In the genomic region with DNA sequence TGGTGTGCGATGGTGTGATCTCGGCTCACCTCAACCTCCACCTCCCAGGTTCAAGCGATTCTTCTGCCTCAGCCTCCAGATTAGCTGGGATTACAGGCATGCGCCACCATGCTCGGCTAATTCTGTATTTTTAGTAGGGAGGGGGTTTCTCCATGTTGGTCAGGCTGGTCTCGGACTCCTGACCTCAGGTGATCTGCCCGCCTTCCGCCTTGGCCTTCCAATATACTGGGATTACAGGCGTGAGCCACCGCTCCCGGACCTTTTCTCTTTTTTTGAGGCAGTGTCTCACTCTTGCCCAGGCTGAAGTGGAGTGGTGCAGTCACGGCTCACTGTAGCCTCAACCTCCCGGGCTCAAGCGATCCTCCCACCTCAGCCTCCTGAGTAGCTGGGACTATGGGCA, we compare ENCODE assay signal across 12 cellular contexts. TPM values are rescaled to one million over a fixed set of nuclear protein-coding genes. Genes with fewer than 3 reads are reported as not detected.
DNase-seq lines count a peak whose midpoint lies in the region; ATAC-seq and TF ChIP-seq lines count a peak whose summit lies in the region.
"Not testable (repeated sequence)": the region's sequence is repeated elsewhere in the genome, so short reads cannot be mapped to it uniquely, and the experiment has no call there.
"Had no signal": no experiment of that assay in that cellular context is flagged by ENCODE, and none has a peak within 500 bp of the region (broad histone marks: within the 10 kb centered on the region; RNA-seq: fewer than 3 reads in every experiment).

No MANE protein-coding gene starts in this region.

- not testable (repeated sequence) for H3K4me3 ChIP-seq in adipocyte (ENCODE audit: low read length); right atrium auricular region

- H3K4me1 ChIP-seq in adipocyte (ENCODE audit: control insufficient read depth, insufficient read depth, low read length) (peaks cover 73% of the 10 kb centered on the region), right atrium auricular region (peaks cover 2 to 33% of the 10 kb centered on the region in 2 donors)

- not testable (repeated sequence) for H3K27me3 Mint-ChIP-seq in activated CD4-positive, alpha-beta memory T cell treated with anti-CD3 and anti-CD28 coated beads for 36 hours; activated T-cell treated with anti-CD3 and anti-CD28 coated beads, Interleukin-2, amount 50 U/mL, for 24 hours; stimulated activated naive CD8-positive, alpha-beta T cell treated with anti-CD3 and anti-CD28 coated beads, Interleukin-15, Interleukin-2, amounts not matched to agents 100 ng/mL and 50 ng/mL, for 24 hours

- H3K9ac ChIP-seq in adipocyte (ENCODE audit: low read length), result peak overlapping the region; percentile 8

- intact Hi-C loops in activated CD4-positive, alpha-beta memory T cell treated with anti-CD3 and anti-CD28 coated beads for 36 hours (cut with micrococcal nuclease), result loop anchor here (10.0 kb wide), 2 partner anchors 242 to 558 kb away; partner anchors contain the start of genes BCO2 and POU2AF1

- not testable (repeated sequence) for H3K9me3 Mint-ChIP-seq in activated CD4-positive, alpha-beta memory T cell treated with anti-CD3 and anti-CD28 coated beads for 36 hours; activated T-cell treated with anti-CD3 and anti-CD28 coated beads, Interleukin-2, amount 50 U/mL, for 24 hours; activated naive CD4-positive, alpha-beta T cell treated with anti-CD3 and anti-CD28 coated beads, Interleukin-2, amount 50 U/mL, for 72 hours; stimulated activated naive CD8-positive, alpha-beta T cell treated with anti-CD3 and anti-CD28 coated beads, Interleukin-15, Interleukin-2, amounts not matched to agents 100 ng/mL and 50 ng/mL, for 24 hours

- DNase-seq in activated CD4-positive, alpha-beta memory T cell treated with anti-CD3 and anti-CD28 coated beads for 36 hours; activated T-cell treated with anti-CD3 and anti-CD28 coated beads, Interleukin-2, amount 50 U/mL, for 24 hours; activated naive CD4-positive, alpha-beta T cell treated with anti-CD3 and anti-CD28 coated beads, Interleukin-2, amount 50 U/mL, for 72 hours (ENCODE audit: low spot score in 2 of 2); adipocyte (ENCODE audit: low read depth): not testable (repeated sequence)
- peak; percentile 54 for DNase-seq in right atrium auricular region (ENCODE audit: low spot score)
- DNase-seq in medulla oblongata (ENCODE audit: extremely low spot score), result peak; percentile 1
- peak; percentile 29 for DNase-seq in ureter (ENCODE audit: low spot score)

- not testable (repeated sequence) for H3K9me3 ChIP-seq in adipocyte (ENCODE audit: control insufficient read depth, low read length); right atrium auricular region

- not testable (repeated sequence) for H3K27me3 ChIP-seq in adipocyte (replicated peaks; ENCODE audit: control insufficient read depth, insufficient read depth, low read length); right atrium auricular region

- CTCF ChIA-PET in activated CD4-positive, alpha-beta memory T cell treated with anti-CD3 and anti-CD28 coated beads for 36 hours (lab: Charles Lee), result interaction anchor here (3.5 to 10.7 kb wide), 2 partner anchors 12 to 47 kb away, joined by 17 to 190 read pairs; no protein-coding TSS in a partner anchor

- H3K36me3 ChIP-seq in adipocyte (ENCODE audit: control insufficient read depth, insufficient read depth, low read length, severe bottlenecking); right atrium auricular region: not testable (repeated sequence)

- POLR2A ChIA-PET in activated CD4-positive, alpha-beta memory T cell treated with anti-CD3 and anti-CD28 coated beads for 36 hours (lab: Charles Lee), result interaction anchor here (1.1 to 2.5 kb wide), 2 partner anchors 11 to 25 kb away, joined by 3 to 8 read pairs; no protein-coding TSS in a partner anchor

- peaks cover 37% of the 10 kb centered on the region for H3K4me1 Mint-ChIP-seq in activated CD4-positive, alpha-beta memory T cell treated with anti-CD3 and anti-CD28 coated beads for 36 hours (ENCODE audit: low read depth)
- peaks cover 53% of the 10 kb centered on the region for H3K4me1 Mint-ChIP-seq in activated T-cell treated with anti-CD3 and anti-CD28 coated beads, Interleukin-2, amount 50 U/mL, for 24 hours (ENCODE audit: low read depth)
- peaks cover 57% of the 10 kb centered on the region for H3K4me1 Mint-ChIP-seq in stimulated activated naive CD8-positive, alpha-beta T cell treated with anti-CD3 and anti-CD28 coated beads, Interleukin-15, Interleukin-2, amounts not matched to agents 100 ng/mL and 50 ng/mL, for 24 hours (ENCODE audit: low read depth)

- H3K36me3 Mint-ChIP-seq in activated CD4-positive, alpha-beta memory T cell treated with anti-CD3 and anti-CD28 coated beads for 36 hours; activated T-cell treated with anti-CD3 and anti-CD28 coated beads, Interleukin-2, amount 50 U/mL, for 24 hours (ENCODE audit: low read depth); activated naive CD4-positive, alpha-beta T cell treated with anti-CD3 and anti-CD28 coated beads, Interleukin-2, amount 50 U/mL, for 72 hours; stimulated activated naive CD8-positive, alpha-beta T cell treated with anti-CD3 and anti-CD28 coated beads, Interleukin-15, Interleukin-2, amounts not matched to agents 100 ng/mL and 50 ng/mL, for 24 hours (ENCODE audit: low read depth): not testable (repeated sequence)

- TF ChIP-seq CTCF in right atrium auricular region (IDR thresholded peaks at IDR 0.05), result not testable (repeated sequence)

- H3K27ac Mint-ChIP-seq in activated CD4-positive, alpha-beta memory T cell treated with anti-CD3 and anti-CD28 coated beads for 36 hours, result peak overlapping the region; percentile 49
- peak overlapping the region; percentile 91 for H3K27ac Mint-ChIP-seq in activated T-cell treated with anti-CD3 and anti-CD28 coated beads, Interleukin-2, amount 50 U/mL, for 24 hours
- H3K27ac Mint-ChIP-seq in activated naive CD4-positive, alpha-beta T cell treated with anti-CD3 and anti-CD28 coated beads, Interleukin-2, amount 50 U/mL, for 72 hours, result peak overlapping the region; percentile 38 to 72
- peak overlapping the region; percentile 50 for H3K27ac Mint-ChIP-seq in stimulated activated naive CD8-positive, alpha-beta T cell treated with anti-CD3 and anti-CD28 coated beads, Interleukin-15, Interleukin-2, amounts not matched to agents 100 ng/mL and 50 ng/mL, for 24 hours

- not testable (repeated sequence) for H3K4me3 Mint-ChIP-seq in activated CD4-positive, alpha-beta memory T cell treated with anti-CD3 and anti-CD28 coated beads for 36 hours; activated T-cell treated with anti-CD3 and anti-CD28 coated beads, Interleukin-2, amount 50 U/mL, for 24 hours; stimulated activated naive CD8-positive, alpha-beta T cell treated with anti-CD3 and anti-CD28 coated beads, Interleukin-15, Interleukin-2, amounts not matched to agents 100 ng/mL and 50 ng/mL, for 24 hours

- H3K27ac ChIP-seq in right atrium auricular region, result not testable (repeated sequence)

- not testable (repeated sequence) for ATAC-seq in activated naive CD4-positive, alpha-beta T cell treated with anti-CD3 and anti-CD28 coated beads, Interleukin-2, amount 50 U/mL, for 72 hours

RNA-seq across cellular contexts. Expression of gene DIXDC1, which starts 4.0 kb away (rescaled TPM):
- 10 to 100 TPM; 13.3 to 14.9 TPM for total RNA-seq in activated CD4-positive, alpha-beta memory T cell treated with anti-CD3 and anti-CD28 coated beads for 36 hours
- total RNA-seq in activated naive CD4-positive, alpha-beta T cell treated with anti-CD3 and anti-CD28 coated beads, Interleukin-2, amount 50 U/mL, for 72 hours, result 10 to 100 TPM in 1 of 2 donors, 1 to 10 TPM in 1; 5.6 to 30.2 TPM
- total RNA-seq in right atrium auricular region, result 10 to 100 TPM; 25.7 to 50.9 TPM
- 24.7 TPM for total RNA-seq in ureter

RNA-seq across cellular contexts. Expression of gene C11orf52, which starts 14.5 kb away (rescaled TPM):
- not detected for total RNA-seq in activated CD4-positive, alpha-beta memory T cell treated with anti-CD3 and anti-CD28 coated beads for 36 hours
- total RNA-seq in activated naive CD4-positive, alpha-beta T cell treated with anti-CD3 and anti-CD28 coated beads, Interleukin-2, amount 50 U/mL, for 72 hours, result not detected
- total RNA-seq in right atrium auricular region (1 to 10 TPM; 1.5 to 8.3 TPM), ureter (8.5 TPM)
- total RNA-seq: CD4-positive, alpha-beta T cell; CD8-positive, alpha-beta memory T cell; GM12878 had no signal

RNA-seq across cellular contexts. Expression of gene HSPB2, which starts 20.6 kb away (rescaled TPM):
- total RNA-seq in activated CD4-positive, alpha-beta memory T cell treated with anti-CD3 and anti-CD28 coated beads for 36 hours, result not detected
- not detected for total RNA-seq in activated naive CD4-positive, alpha-beta T cell treated with anti-CD3 and anti-CD28 coated beads, Interleukin-2, amount 50 U/mL, for 72 hours
- 10 to 100 TPM in 1 of 2 donors, 1 to 10 TPM in 1; 5.5 to 13.0 TPM for total RNA-seq in right atrium auricular region
- total RNA-seq in ureter, result 0.83 TPM
- total RNA-seq: CD4-positive, alpha-beta T cell; CD8-positive, alpha-beta memory T cell; GM12878; H7 had no signal

RNA-seq across cellular contexts. Expression of gene CRYAB, which starts 21.6 kb away (rescaled TPM):
- total RNA-seq in activated CD4-positive, alpha-beta memory T cell treated with anti-CD3 and anti-CD28 coated beads for 36 hours, result not detected
- not detected for total RNA-seq in activated naive CD4-positive, alpha-beta T cell treated with anti-CD3 and anti-CD28 coated beads, Interleukin-2, amount 50 U/mL, for 72 hours
- total RNA-seq in right atrium auricular region (1,000 to 10,000 TPM; 2,961 to 3,608 TPM), ureter (106 TPM)
- total RNA-seq: CD4-positive, alpha-beta T cell; CD8-positive, alpha-beta memory T cell; GM12878 had no signal

RNA-seq across cellular contexts. Expression of gene CFAP68, which starts 53.8 kb away (rescaled TPM):
- total RNA-seq in activated CD4-positive, alpha-beta memory T cell treated with anti-CD3 and anti-CD28 coated beads for 36 hours, result 10 to 100 TPM; 29.9 to 33.6 TPM
- 10 to 100 TPM; 30.8 to 35.7 TPM for total RNA-seq in activated naive CD4-positive, alpha-beta T cell treated with anti-CD3 and anti-CD28 coated beads, Interleukin-2, amount 50 U/mL, for 72 hours
- total RNA-seq in right atrium auricular region, result 10 to 100 TPM; 27.7 to 40.9 TPM
- total RNA-seq in ureter, result 50.9 TPM
